ENCODE assay signal across 1 cellular context in genomic region chr12:44531349-44531905, GRCh38.
TF ChIP-seq lines count a peak whose summit lies in the region.

No MANE protein-coding gene starts in this region.

TF ChIP-seq in GM23338, 12 proteins besides CTCF, POLR2A, EP300 and RAD21 (continued from another document):
- no peak for TF ChIP-seq ZNF462 (CRISPR knock-in tag; IDR thresholded peaks at IDR 0.05)
- TF ChIP-seq ETS1 (IDR thresholded peaks at IDR 0.05), result no peak
- TF ChIP-seq REST (IDR thresholded peaks at IDR 0.05; ENCODE audit: unreplicated experiment), result no peak
- no peak for TF ChIP-seq ZNF114 (CRISPR knock-in tag; IDR thresholded peaks at IDR 0.05)
- no peak for TF ChIP-seq ZNF331 (CRISPR knock-in tag; IDR thresholded peaks at IDR 0.05; ENCODE audit: low read depth)
